12 cellular contexts compared by ENCODE assay signal in genomic region chr6:31697555-31697954, GRCh38. TPM values are rescaled to one million over a fixed set of nuclear protein-coding genes. Genes with fewer than 3 reads are reported as not detected.
A peak's percentile ranks its signal among the peaks of the same experiment; 100 is the strongest.
DNase-seq lines count a peak whose midpoint lies in the region; ATAC-seq lines count a peak whose summit lies in the region.
"Had no signal": no experiment of that assay in that cellular context is flagged by ENCODE, and none has a peak within 500 bp of the region (broad histone marks: within the 10 kb centered on the region; RNA-seq: fewer than 3 reads in every experiment).

No MANE protein-coding gene starts in this region.

- POLR2A ChIA-PET in CD8-positive, alpha-beta memory T cell (lab: Charles Lee): no interaction called here
- POLR2A ChIA-PET in activated CD8-positive, alpha-beta T cell treated with anti-CD3 and anti-CD28 coated beads, Interleukin-2, amount 10 ng/mL, durations not matched to agents 7 days and 5 days (lab: Charles Lee): no interaction called here

- H3K27ac ChIP-seq in CD4-positive, CD25-positive, alpha-beta regulatory T cell (ENCODE audit: insufficient read depth, low read length, poor library complexity, severe bottlenecking): no peak overlapping the region
- no peak overlapping the region for H3K27ac ChIP-seq in CD8-positive, alpha-beta memory T cell (ENCODE audit: low read depth, low read length)
- H3K27ac ChIP-seq: suprapubic skin had no signal

- ATAC-seq in CD4-positive, CD25-positive, alpha-beta regulatory T cell (ENCODE audit: low read depth in 2 of 2): no peak
- ATAC-seq in activated CD8-positive, alpha-beta T cell treated with anti-CD3 and anti-CD28 coated beads, Interleukin-2, amount 10 ng/mL, durations not matched to agents 7 days and 5 days: no peak
- ATAC-seq in GM21360 (IDR thresholded peaks at IDR 0.05; ENCODE audit: unreplicated experiment): no peak
- ATAC-seq: left lobe of liver had no signal

- peaks cover 2% of the 10 kb centered on the region for H3K27me3 Mint-ChIP-seq in CD4-positive, CD25-positive, alpha-beta regulatory T cell
- H3K27me3 Mint-ChIP-seq in CD8-positive, alpha-beta memory T cell: peaks cover 0 to 2% of the 10 kb centered on the region in 2 donors
- no peaks in the 10 kb centered on the region for H3K27me3 Mint-ChIP-seq in activated CD8-positive, alpha-beta T cell treated with anti-CD3 and anti-CD28 coated beads, Interleukin-2, amount 10 ng/mL, durations not matched to agents 7 days and 5 days (ENCODE audit: low read depth)

- no peaks in the 10 kb centered on the region for H3K9me3 Mint-ChIP-seq in CD4-positive, CD25-positive, alpha-beta regulatory T cell
- H3K9me3 Mint-ChIP-seq in CD8-positive, alpha-beta memory T cell: no peaks in the 10 kb centered on the region
- no peaks in the 10 kb centered on the region for H3K9me3 Mint-ChIP-seq in activated CD8-positive, alpha-beta T cell treated with anti-CD3 and anti-CD28 coated beads, Interleukin-2, amount 10 ng/mL, durations not matched to agents 7 days and 5 days (ENCODE audit: insufficient read depth)
- H3K9me3 Mint-ChIP-seq: nephron had no signal

- CTCF ChIA-PET in CD8-positive, alpha-beta memory T cell (lab: Charles Lee): no interaction called here
- CTCF ChIA-PET in activated CD8-positive, alpha-beta T cell treated with anti-CD3 and anti-CD28 coated beads, Interleukin-2, amount 10 ng/mL, durations not matched to agents 7 days and 5 days (lab: Charles Lee): interaction anchor here (1.0 kb wide), 1 partner anchor 32 kb away, joined by 3 read pairs; no protein-coding TSS in a partner anchor

- no peak overlapping the region for H3K4me3 ChIP-seq in CD4-positive, CD25-positive, alpha-beta regulatory T cell (ENCODE audit: low read depth, low read length)
- no peak overlapping the region for H3K4me3 ChIP-seq in CD8-positive, alpha-beta memory T cell (ENCODE audit: low read length)
- H3K4me3 ChIP-seq: suprapubic skin had no signal

- no peak overlapping the region for H3K4me3 Mint-ChIP-seq in CD4-positive, CD25-positive, alpha-beta regulatory T cell
- H3K4me3 Mint-ChIP-seq in CD8-positive, alpha-beta memory T cell: no peak overlapping the region
- no peak overlapping the region for H3K4me3 Mint-ChIP-seq in activated CD8-positive, alpha-beta T cell treated with anti-CD3 and anti-CD28 coated beads, Interleukin-2, amount 10 ng/mL, durations not matched to agents 7 days and 5 days

- H3K4me1 Mint-ChIP-seq in CD4-positive, CD25-positive, alpha-beta regulatory T cell: peaks cover 5 to 45% (median 33%) of the 10 kb centered on the region in 4 donors
- H3K4me1 Mint-ChIP-seq in CD8-positive, alpha-beta memory T cell: peaks cover 32 to 36% (median 35%) of the 10 kb centered on the region in 3 donors
- peaks cover 19% of the 10 kb centered on the region for H3K4me1 Mint-ChIP-seq in activated CD8-positive, alpha-beta T cell treated with anti-CD3 and anti-CD28 coated beads, Interleukin-2, amount 10 ng/mL, durations not matched to agents 7 days and 5 days (ENCODE audit: low read depth)

- peak in 1 of 3 donors; percentile 10 for DNase-seq in CD4-positive, CD25-positive, alpha-beta regulatory T cell
- no peak for DNase-seq in CD8-positive, alpha-beta memory T cell
- no peak for DNase-seq in activated CD8-positive, alpha-beta T cell treated with anti-CD3 and anti-CD28 coated beads, Interleukin-2, amount 10 ng/mL, durations not matched to agents 7 days and 5 days
- peak; percentile 39 for DNase-seq in left kidney (ENCODE audit: low read depth, low spot score)
- DNase-seq in medulla oblongata (ENCODE audit: extremely low spot score): no peak
- no peak for DNase-seq in AML-193 (lab: John Stamatoyannopoulos, UW)
- DNase-seq: effector memory CD4-positive, alpha-beta T cell had no signal

- peaks cover 22% of the 10 kb centered on the region for H3K4me1 ChIP-seq in CD4-positive, CD25-positive, alpha-beta regulatory T cell (ENCODE audit: control insufficient read depth, insufficient read depth, low read length, poor library complexity, severe bottlenecking)
- H3K4me1 ChIP-seq in CD8-positive, alpha-beta memory T cell (ENCODE audit: insufficient read depth, low read length): peaks cover 16% of the 10 kb centered on the region

- H3K36me3 ChIP-seq in CD4-positive, CD25-positive, alpha-beta regulatory T cell (ENCODE audit: control insufficient read depth, insufficient read depth, low read length): peaks cover 42% of the 10 kb centered on the region
- peaks cover 50% of the 10 kb centered on the region for H3K36me3 ChIP-seq in CD8-positive, alpha-beta memory T cell (ENCODE audit: insufficient read depth, low read length)

- no peaks in the 10 kb centered on the region for H3K9me3 ChIP-seq in CD4-positive, CD25-positive, alpha-beta regulatory T cell (ENCODE audit: control insufficient read depth in 2 of 2, low read length in 2 of 2)
- H3K9me3 ChIP-seq in CD8-positive, alpha-beta memory T cell (ENCODE audit: low read length): no peaks in the 10 kb centered on the region
- H3K9me3 ChIP-seq: suprapubic skin had no signal

- H3K27me3 ChIP-seq in CD4-positive, CD25-positive, alpha-beta regulatory T cell (ENCODE audit: control insufficient read depth, insufficient read depth, low read length): no peaks in the 10 kb centered on the region
- H3K27me3 ChIP-seq in CD8-positive, alpha-beta memory T cell (ENCODE audit: insufficient read depth, low read length, poor library complexity, severe bottlenecking): no peaks in the 10 kb centered on the region
- H3K27me3 ChIP-seq: suprapubic skin had no signal

- peak overlapping the region; percentile 37 to 79 (median 38) for H3K27ac Mint-ChIP-seq in CD4-positive, CD25-positive, alpha-beta regulatory T cell
- peak overlapping the region in 7 of 8 donors; percentile 42 to 82 (median 66) for H3K27ac Mint-ChIP-seq in CD8-positive, alpha-beta memory T cell
- H3K27ac Mint-ChIP-seq in activated CD8-positive, alpha-beta T cell treated with anti-CD3 and anti-CD28 coated beads, Interleukin-2, amount 10 ng/mL, durations not matched to agents 7 days and 5 days: peak overlapping the region; percentile 31

- peaks cover 30% of the 10 kb centered on the region for H3K36me3 Mint-ChIP-seq in CD4-positive, CD25-positive, alpha-beta regulatory T cell
- peaks cover 0 to 75% (median 5%) of the 10 kb centered on the region in 3 donors for H3K36me3 Mint-ChIP-seq in CD8-positive, alpha-beta memory T cell
- H3K36me3 Mint-ChIP-seq in activated CD8-positive, alpha-beta T cell treated with anti-CD3 and anti-CD28 coated beads, Interleukin-2, amount 10 ng/mL, durations not matched to agents 7 days and 5 days (ENCODE audit: low read depth): peaks cover 47% of the 10 kb centered on the region

RNA-seq across cellular contexts. Expression of gene ABHD16A, which starts 5.6 kb away (rescaled TPM):
- total RNA-seq in CD4-positive, CD25-positive, alpha-beta regulatory T cell: 78.4 TPM
- polyA plus RNA-seq in CD4-positive, CD25-positive, alpha-beta regulatory T cell: 10 to 100 TPM; 33.4 to 43.2 (median 35.8) TPM
- total RNA-seq in CD8-positive, alpha-beta memory T cell: 10 to 100 TPM; 37.0 to 41.0 TPM
- 45.5 TPM for polyA plus RNA-seq in CD8-positive, alpha-beta memory T cell
- 10 to 100 TPM; 52.1 to 55.4 TPM for total RNA-seq in activated CD8-positive, alpha-beta T cell treated with anti-CD3 and anti-CD28 coated beads, Interleukin-2, amount 10 ng/mL, durations not matched to agents 7 days and 5 days

RNA-seq across cellular contexts. Expression of gene LY6G6F, which starts 9.1 kb away (rescaled TPM):
- total RNA-seq in CD4-positive, CD25-positive, alpha-beta regulatory T cell: 1.5 TPM
- not detected for polyA plus RNA-seq in CD4-positive, CD25-positive, alpha-beta regulatory T cell
- not detected for total RNA-seq in CD8-positive, alpha-beta memory T cell
- not detected for polyA plus RNA-seq in CD8-positive, alpha-beta memory T cell
- not detected for total RNA-seq in activated CD8-positive, alpha-beta T cell treated with anti-CD3 and anti-CD28 coated beads, Interleukin-2, amount 10 ng/mL, durations not matched to agents 7 days and 5 days
- total RNA-seq: glomerular endothelial cell, left lobe of liver, suprapubic skin had no signal

RNA-seq across cellular contexts. Expression of gene LY6G5C, which starts 16.7 kb away (rescaled TPM):
- 3.1 TPM for total RNA-seq in CD4-positive, CD25-positive, alpha-beta regulatory T cell
- polyA plus RNA-seq in CD4-positive, CD25-positive, alpha-beta regulatory T cell: 10 to 100 TPM in 3 of 4 donors, 1 to 10 TPM in 1; 7.4 to 19.9 (median 11.9) TPM
- total RNA-seq in CD8-positive, alpha-beta memory T cell: 1 to 10 TPM; 3.5 to 4.5 TPM
- 10.3 TPM for polyA plus RNA-seq in CD8-positive, alpha-beta memory T cell
- total RNA-seq in activated CD8-positive, alpha-beta T cell treated with anti-CD3 and anti-CD28 coated beads, Interleukin-2, amount 10 ng/mL, durations not matched to agents 7 days and 5 days: 1 to 10 TPM; 4.3 to 5.5 TPM

RNA-seq across cellular contexts. Expression of gene LY6G6D, which starts 17.6 kb away (rescaled TPM):
- not detected for total RNA-seq in CD4-positive, CD25-positive, alpha-beta regulatory T cell
- polyA plus RNA-seq in CD4-positive, CD25-positive, alpha-beta regulatory T cell: not detected
- total RNA-seq in CD8-positive, alpha-beta memory T cell: not detected
- polyA plus RNA-seq in CD8-positive, alpha-beta memory T cell: not detected
- total RNA-seq in activated CD8-positive, alpha-beta T cell treated with anti-CD3 and anti-CD28 coated beads, Interleukin-2, amount 10 ng/mL, durations not matched to agents 7 days and 5 days: not detected
- total RNA-seq: glomerular endothelial cell, left lobe of liver had no signal

RNA-seq across cellular contexts. Expression of gene LY6G6C, which starts 24.0 kb away (rescaled TPM):
- not detected for total RNA-seq in CD4-positive, CD25-positive, alpha-beta regulatory T cell
- not detected for polyA plus RNA-seq in CD4-positive, CD25-positive, alpha-beta regulatory T cell
- not detected for total RNA-seq in CD8-positive, alpha-beta memory T cell
- polyA plus RNA-seq in CD8-positive, alpha-beta memory T cell: not detected
- total RNA-seq in activated CD8-positive, alpha-beta T cell treated with anti-CD3 and anti-CD28 coated beads, Interleukin-2, amount 10 ng/mL, durations not matched to agents 7 days and 5 days: under 1 TPM in 1 of 2 experiments, not detected in 1; 0.26 TPM
- total RNA-seq: glomerular endothelial cell, left lobe of liver had no signal
